Comparison of ENCODE assay signal across 8 cellular contexts in the genomic region with DNA sequence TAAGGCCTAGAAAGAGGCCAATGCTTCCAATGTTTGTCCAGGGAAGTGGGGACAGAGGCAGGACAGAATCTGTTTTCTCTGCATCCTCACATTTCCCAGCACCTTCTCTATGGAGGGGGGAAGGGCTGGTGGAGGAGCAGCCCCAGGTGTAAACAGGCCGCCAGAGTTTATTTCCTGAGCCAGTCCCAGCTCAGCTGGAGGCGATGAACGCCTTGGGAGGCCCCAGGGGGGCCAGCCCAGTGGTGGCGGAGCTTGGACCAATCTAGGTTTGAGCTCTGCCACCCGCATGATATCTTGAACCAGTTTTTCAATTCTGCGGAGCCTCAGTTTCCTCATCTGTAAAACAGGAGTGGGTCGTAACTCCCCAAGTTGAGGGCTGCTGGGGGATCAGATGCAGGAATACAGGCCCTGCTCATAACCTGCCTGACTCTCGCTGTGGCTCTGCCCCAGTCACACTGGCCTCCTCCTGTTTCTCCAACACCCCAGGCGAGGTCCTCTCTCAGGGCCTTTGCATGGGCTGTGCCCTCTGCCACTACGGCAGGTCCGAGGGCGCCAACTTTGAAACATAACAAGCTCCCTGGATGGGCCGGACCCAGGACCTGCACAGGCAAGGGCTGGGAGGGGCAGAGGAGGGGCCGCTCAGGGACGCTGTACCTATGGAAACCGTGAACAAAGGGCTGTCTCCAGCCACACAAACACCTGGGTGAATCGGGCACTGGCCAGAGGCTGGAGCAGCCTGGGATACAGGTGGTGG. TPM values are rescaled to one million over a fixed set of nuclear protein-coding genes. Genes with fewer than 3 reads are reported as not detected.
A peak's percentile ranks its signal among the peaks of the same experiment; 100 is the strongest.
DNase-seq lines count a peak whose midpoint lies in the region; ATAC-seq and TF ChIP-seq lines count a peak whose summit lies in the region.

No MANE protein-coding gene starts in this region.

- H3K9me3 ChIP-seq in A673 (ENCODE audit: low read depth, low read length, poor library complexity, severe bottlenecking) (no peaks in the 10 kb centered on the region), HEK293 (ENCODE audit: control insufficient read depth, insufficient read depth, low read depth, low read length) (no peaks in the 10 kb centered on the region), mucosa of descending colon (no peaks in the 10 kb centered on the region)

- in situ Hi-C loops in brain microvascular endothelial cell (cut with HindIII; ENCODE audit: low pct_ligation_motif_present, low sequenced_read_pairs), result no loop called here

- CTCF ChIA-PET in A673 (lab: Charles Lee) (no interaction called here), HEK293 (lab: Yijun Ruan, JAX) (interaction anchor here (0.5 to 1.8 kb wide), 2 partner anchors 17 to 19 kb away, joined by 3 to 5 read pairs; no protein-coding TSS in a partner anchor)

- H3K27ac ChIP-seq in A673 (ENCODE audit: low read depth, low read length, poor library complexity, severe bottlenecking), result peak overlapping the region; percentile 80
- no peak overlapping the region for H3K27ac ChIP-seq in HEK293 (ENCODE audit: extremely low read depth, low read depth, low read length)
- no peak overlapping the region for H3K27ac ChIP-seq in brain microvascular endothelial cell

- POLR2A ChIA-PET in A673 (lab: Charles Lee; ENCODE audit: low non-redundant PET) (interaction anchor here (0.6 kb wide), 1 partner anchor 132 kb away, joined by 13 read pairs; no protein-coding TSS in a partner anchor), HEK293 (lab: Yijun Ruan, JAX) (interaction anchor here (0.9 kb wide), 1 partner anchor 30 kb away, joined by 3 read pairs; the partner anchor contains the start of gene MYDGF)

- H3K4me3 ChIP-seq in A673 (ENCODE audit: low read depth, low read length, poor library complexity, severe bottlenecking) (peak overlapping the region; percentile 89), HEK293 (ENCODE audit: low read depth, low read length) (no peak overlapping the region), brain microvascular endothelial cell (ENCODE audit: low read depth, low read length) (peak overlapping the region; percentile 85), mucosa of descending colon (peak overlapping the region; percentile 34)

- TF ChIP-seq CTCF in A673 (conservative IDR thresholded peaks at IDR 0.05; ENCODE audit: low read depth, low read length), result no peak
- no peak for TF ChIP-seq CTCF in HEK293 (tag by site-specific recombination; IDR thresholded peaks at IDR 0.05)
- TF ChIP-seq CTCF in brain microvascular endothelial cell (IDR thresholded peaks at IDR 0.05; ENCODE audit: low read depth, low read length, missing control alignments), result no peak
- no peak for TF ChIP-seq CTCF in mucosa of descending colon (IDR thresholded peaks at IDR 0.05)

- intact Hi-C loops in A673 (cut with micrococcal nuclease; ENCODE audit: unreplicated experiment), result no loop called here
- intact Hi-C loops in mucosa of descending colon (cut with DNase I, micrococcal nuclease), result no loop called here

- peaks cover 21% of the 10 kb centered on the region for H3K4me1 ChIP-seq in A673 (ENCODE audit: insufficient read depth, low read length, poor library complexity, severe bottlenecking)
- no peaks in the 10 kb centered on the region; the same call in 1 of the 2 replicates for H3K4me1 ChIP-seq in HEK293 (ENCODE audit: control insufficient read depth, insufficient read depth, low read length)
- peaks cover 24% of the 10 kb centered on the region for H3K4me1 ChIP-seq in mucosa of descending colon (ENCODE audit: low read depth)

- H3K36me3 ChIP-seq in A673 (ENCODE audit: insufficient read depth, low read length, poor library complexity, severe bottlenecking) (no peaks in the 10 kb centered on the region), HEK293 (ENCODE audit: control insufficient read depth in 2 of 2, insufficient read depth in 1 of 2, low read length in 2 of 2) (no peaks in the 10 kb centered on the region), brain microvascular endothelial cell (replicated peaks) (no peaks in the 10 kb centered on the region), mucosa of descending colon (ENCODE audit: low read depth) (no peaks in the 10 kb centered on the region)

- no peaks in the 10 kb centered on the region for H3K27me3 ChIP-seq in A673 (replicated peaks; ENCODE audit: insufficient read depth, low read depth, low read length, poor library complexity)
- H3K27me3 ChIP-seq in brain microvascular endothelial cell (replicated peaks), result no peaks in the 10 kb centered on the region

- DNase-seq in A673 (ENCODE audit: low spot score), result no peak
- DNase-seq in brain microvascular endothelial cell, result no peak
- peak; percentile 56 to 74 (median 61) for DNase-seq in mucosa of descending colon
- no peak for DNase-seq in foreskin melanocyte
- no peak for DNase-seq in NCI-H524 treated with DMSO at 0.1 percent for 48 hours (lab: John Stamatoyannopoulos, UW)
- no peak for DNase-seq in globus pallidus (ENCODE audit: low spot score)

- no TSS peak for BruUV-seq in A673 (replicated peaks; lab: Mats Ljungman, UMichigan)

- peak; percentile 45 for ATAC-seq in mucosa of descending colon
- no peak for ATAC-seq in HG03159 (IDR thresholded peaks at IDR 0.05; ENCODE audit: unreplicated experiment)

TF ChIP-seq in HEK293, 187 proteins besides CTCF, POLR2A, EP300 and RAD21:
- no peak for TF ChIP-seq YY2 (tag by site-specific recombination; IDR thresholded peaks at IDR 0.05)
- TF ChIP-seq ZNF837 (tag by site-specific recombination; IDR thresholded peaks at IDR 0.05), result no peak
- TF ChIP-seq ZNF623 (tag by site-specific recombination; IDR thresholded peaks at IDR 0.05), result peak; percentile 55
- no peak for TF ChIP-seq ZNF692 (tag by site-specific recombination; IDR thresholded peaks at IDR 0.05)
- no peak for TF ChIP-seq ZNF341 (tag by site-specific recombination; IDR thresholded peaks at IDR 0.05; ENCODE audit: low read depth)
- TF ChIP-seq MZF1 (tag by site-specific recombination; IDR thresholded peaks at IDR 0.05; ENCODE audit: borderline replicate concordance), result no peak
- TF ChIP-seq GLIS1 (tag by site-specific recombination; IDR thresholded peaks at IDR 0.05), result peak; percentile 98

RNA-seq across cellular contexts. Expression of gene TNFAIP8L1, which starts 1.1 kb away (rescaled TPM):
- total RNA-seq in A673 (2021), result 24.7 and 25.4 TPM in 2 replicates
- 10 to 100 TPM in 2 of 3 donors, 1 to 10 TPM in 1; 5.1 to 47.6 (median 10.7) TPM for total RNA-seq in mucosa of descending colon

RNA-seq across cellular contexts. Expression of gene MYDGF, which starts 29.7 kb away (rescaled TPM):
- total RNA-seq in A673 (2021) (128 TPM in 2 replicates), mucosa of descending colon (10 to 100 TPM; 50.2 to 85.9 (median 54.8) TPM)

Comparison
In these comparisons a context has a peak if more than half of its experiments do, and no peak if none do; other contexts are left out.
1. DNase-seq: peak in mucosa of descending colon (3 of 3); none in A673 (single experiment), brain microvascular endothelial cell (single experiment), foreskin melanocyte (single experiment), NCI-H524 treated with DMSO at 0.1 percent for 48 hours (single experiment) and globus pallidus (single experiment).